In the genomic region with DNA sequence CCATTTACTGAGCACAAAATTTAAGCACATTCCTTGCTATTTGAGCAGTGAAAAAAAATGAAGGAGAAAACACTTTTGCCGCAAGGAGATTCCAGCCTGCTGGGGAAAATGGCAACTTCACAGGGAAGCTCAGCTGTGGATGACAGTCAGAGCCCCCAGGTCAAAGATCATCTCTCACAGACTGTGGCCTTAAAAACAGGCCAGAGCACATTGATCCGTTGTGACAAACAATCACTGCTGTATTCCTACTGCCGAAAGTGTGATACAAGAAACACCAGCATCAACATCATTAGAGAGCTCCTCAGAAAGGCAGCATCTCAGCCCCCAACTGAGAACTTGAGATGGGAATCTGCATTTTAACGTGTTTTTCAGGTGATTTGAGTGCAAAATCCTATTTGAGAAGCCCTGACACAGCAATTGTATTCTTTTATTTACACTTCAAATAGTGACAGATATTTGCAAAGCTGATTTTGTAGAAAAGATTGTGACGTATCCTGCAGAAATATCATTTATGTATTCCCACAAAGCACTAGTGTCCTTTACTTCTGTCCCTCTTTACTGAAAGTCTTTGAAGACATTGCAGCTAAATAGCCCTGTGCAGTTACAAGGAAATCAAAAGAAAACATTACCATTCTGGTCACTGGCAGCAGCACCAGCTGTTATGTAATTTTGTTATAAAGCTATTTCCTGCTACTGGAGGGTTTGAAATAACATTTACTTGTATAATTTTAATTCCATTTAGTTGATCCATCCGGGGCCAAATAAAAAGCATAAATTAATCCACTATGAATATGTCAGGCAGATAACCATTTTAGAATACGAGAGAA, we compare ENCODE assay signal across 29 cellular contexts.
A peak's percentile ranks its signal among the peaks of the same experiment; 100 is the strongest.
DNase-seq lines count a peak whose midpoint lies in the region; ATAC-seq, FAIRE-seq and TF ChIP-seq lines count a peak whose summit lies in the region.
"Had no signal": no experiment of that assay in that cellular context is flagged by ENCODE, and none has a peak within 500 bp of the region (broad histone marks: within the 10 kb centered on the region; RNA-seq: fewer than 3 reads in every experiment).

No MANE protein-coding gene starts in this region.

- peak overlapping the region; percentile 52 for H3K4me2 ChIP-seq in neural progenitor cell
- H3K4me2 ChIP-seq in mammary epithelial cell (ENCODE audit: insufficient read depth, low read depth, low read length) = no peak overlapping the region
- H3K4me2 ChIP-seq: A549 had no signal

- peak; percentile 57 for FAIRE-seq in H54 (lab: Jason Lieb, UNC)
- FAIRE-seq: A549, astrocyte had no signal

- no peak overlapping the region for H3K9ac ChIP-seq in neural progenitor cell
- no peak overlapping the region for H3K9ac ChIP-seq in mammary epithelial cell (ENCODE audit: insufficient read depth, low read length)

- H3K27ac ChIP-seq in neural progenitor cell (no peak overlapping the region), psoas muscle (no peak overlapping the region), mammary epithelial cell (ENCODE audit: insufficient read depth, low read depth, low read length) (no peak overlapping the region)
- H3K27ac ChIP-seq: A549, heart right ventricle, ovary, right atrium auricular region, VCaP had no signal

- in situ Hi-C loops in mammary epithelial cell (cut with MboI; ENCODE audit: low sequenced_read_pairs in 2 of 2) = no loop called here

- H3K4me3 Mint-ChIP-seq in neural progenitor cell = no peak overlapping the region
- H3K4me3 Mint-ChIP-seq: activated CD4-positive, alpha-beta T cell treated with anti-CD3 and anti-CD28 coated beads, Interleukin-2, amount 10 ng/mL, durations not matched to agents 24 days and 14 days; activated T-cell treated with anti-CD3 and anti-CD28 coated beads, Interleukin-2, amount 50 U/mL, for 24 hours; CD8-positive, alpha-beta T cell; central memory CD8-positive, alpha-beta T cell; type B pancreatic cell had no signal

- H3K27me3 ChIP-seq in neural progenitor cell (no peaks in the 10 kb centered on the region), psoas muscle (ENCODE audit: insufficient read depth in 3 of 3, low read length in 2 of 3) (no peaks in the 10 kb centered on the region), mammary epithelial cell (ENCODE audit: insufficient read depth, low read length) (no peaks in the 10 kb centered on the region)
- H3K27me3 ChIP-seq: heart right ventricle, ovary, right atrium auricular region had no signal

- H3K36me3 ChIP-seq in neural progenitor cell (no peaks in the 10 kb centered on the region), psoas muscle (ENCODE audit: insufficient read depth in 1 of 2, low read depth in 1 of 2) (no peaks in the 10 kb centered on the region), mammary epithelial cell (ENCODE audit: insufficient read depth, low read length) (no peaks in the 10 kb centered on the region)
- H3K36me3 ChIP-seq: heart right ventricle, ovary, right atrium auricular region had no signal

- H3K9me3 ChIP-seq in neural progenitor cell (ENCODE audit: low read depth) = no peaks in the 10 kb centered on the region
- peaks cover 3% of the 10 kb centered on the region for H3K9me3 ChIP-seq in psoas muscle
- no peaks in the 10 kb centered on the region for H3K9me3 ChIP-seq in mammary epithelial cell (replicated peaks; ENCODE audit: insufficient read depth, low read length)
- H3K9me3 ChIP-seq: A549, heart right ventricle, ovary, right atrium auricular region had no signal

- CTCF ChIA-PET in mammary epithelial cell (lab: Charles Lee; ENCODE audit: low non-redundant PET) = no interaction called here

- no peaks in the 10 kb centered on the region for H3K9me3 Mint-ChIP-seq in neural progenitor cell
- H3K9me3 Mint-ChIP-seq: activated CD4-positive, alpha-beta T cell treated with anti-CD3 and anti-CD28 coated beads, Interleukin-2, amount 10 ng/mL, durations not matched to agents 24 days and 14 days; activated T-cell treated with anti-CD3 and anti-CD28 coated beads, Interleukin-2, amount 50 U/mL, for 24 hours; type B pancreatic cell had no signal

- H3K4me1 Mint-ChIP-seq in neural progenitor cell = peaks cover 26% of the 10 kb centered on the region
- H3K4me1 Mint-ChIP-seq: activated CD4-positive, alpha-beta T cell treated with anti-CD3 and anti-CD28 coated beads, Interleukin-2, amount 10 ng/mL, durations not matched to agents 24 days and 14 days; central memory CD8-positive, alpha-beta T cell had no signal

- peak; percentile 39 for ATAC-seq in left lobe of liver
- ATAC-seq in psoas muscle = no peak
- no peak for ATAC-seq in HG03097 (IDR thresholded peaks at IDR 0.05; ENCODE audit: low FRiP score, unreplicated experiment)
- ATAC-seq in HG03108 (IDR thresholded peaks at IDR 0.05; ENCODE audit: unreplicated experiment) = no peak
- ATAC-seq: A549; CD8-positive, alpha-beta T cell; heart right ventricle; Panc1 had no signal

- TF ChIP-seq POLR2A in H54 (IDR thresholded peaks at IDR 0.05; ENCODE audit: low read depth, low read length) = no peak

- H3K4me1 ChIP-seq in neural progenitor cell = peaks cover 18% of the 10 kb centered on the region
- no peaks in the 10 kb centered on the region for H3K4me1 ChIP-seq in psoas muscle
- no peaks in the 10 kb centered on the region for H3K4me1 ChIP-seq in mammary epithelial cell (ENCODE audit: insufficient read depth, low read length)
- H3K4me1 ChIP-seq: A549, heart right ventricle, right atrium auricular region had no signal

- H4K20me1 ChIP-seq in neural progenitor cell (ENCODE audit: low read depth) = no peaks in the 10 kb centered on the region
- no peaks in the 10 kb centered on the region for H4K20me1 ChIP-seq in mammary epithelial cell (ENCODE audit: insufficient read depth, low read length)

- peak overlapping the region; percentile 90 for H3K27ac Mint-ChIP-seq in neural progenitor cell
- H3K27ac Mint-ChIP-seq: activated CD4-positive, alpha-beta T cell treated with anti-CD3 and anti-CD28 coated beads, Interleukin-2, amount 10 ng/mL, durations not matched to agents 24 days and 14 days; activated T-cell treated with anti-CD3 and anti-CD28 coated beads, Interleukin-2, amount 50 U/mL, for 24 hours; CD8-positive, alpha-beta T cell; type B pancreatic cell had no signal

- dilution Hi-C loops in mammary epithelial cell (cut with HindIII; ENCODE audit: low sequenced_read_pairs) = no loop called here

- DNase-seq in H54 (ENCODE audit: insufficient read length, low spot score) = no peak
- DNase-seq in choroid plexus epithelial cell (ENCODE audit: low read depth) = peak; percentile 45
- DNase-seq in left lobe of liver (ENCODE audit: low spot score) = no peak
- peak; percentile 42 for DNase-seq in neural progenitor cell (ENCODE audit: low spot score)
- DNase-seq in psoas muscle = no peak
- DNase-seq in mammary epithelial cell = no peak
- DNase-seq: activated CD4-positive, alpha-beta T cell treated with anti-CD3 and anti-CD28 coated beads, Interleukin-2, amount 10 ng/mL, durations not matched to agents 24 days and 14 days; activated gamma-delta T cell; activated T-cell treated with anti-CD3 and anti-CD28 coated beads, Interleukin-2, amount 50 U/mL, for 24 hours; AML-193; CD8-positive, alpha-beta T cell; effector CD8-positive, alpha-beta T cell; foreskin fibroblast; heart right ventricle; Kasumi-1; mesenchymal stem cell; ovary; stimulated activated CD4-positive, alpha-beta T cell treated with anti-CD3 and anti-CD28 coated beads, Interleukin-2, amount 100 ng/mL, for 24 hours; SW 1271; T-helper 9 cell had no signal

- TF ChIP-seq CTCF in choroid plexus epithelial cell (conservative IDR thresholded peaks at IDR 0.05; ENCODE audit: low read depth, low read length) (no peak), neural progenitor cell (IDR thresholded peaks at IDR 0.05) (no peak), psoas muscle (IDR thresholded peaks at IDR 0.05) (no peak), mammary epithelial cell (conservative IDR thresholded peaks at IDR 0.05 in 1 of 2, IDR thresholded peaks at IDR 0.05 in 1 of 2; ENCODE audit: extremely low read depth in 1 of 2, insufficient read depth in 1 of 2, low read depth in 1 of 2, low read length in 2 of 2) (no peak)

- H3K27me3 Mint-ChIP-seq in neural progenitor cell (ENCODE audit: insufficient read depth, low read depth) = no peaks in the 10 kb centered on the region
- H3K27me3 Mint-ChIP-seq: activated CD4-positive, alpha-beta T cell treated with anti-CD3 and anti-CD28 coated beads, Interleukin-2, amount 10 ng/mL, durations not matched to agents 24 days and 14 days; activated T-cell treated with anti-CD3 and anti-CD28 coated beads, Interleukin-2, amount 50 U/mL, for 24 hours; central memory CD8-positive, alpha-beta T cell had no signal

- no peaks in the 10 kb centered on the region for H3K79me2 ChIP-seq in neural progenitor cell (ENCODE audit: low read depth)
- no peaks in the 10 kb centered on the region for H3K79me2 ChIP-seq in mammary epithelial cell (ENCODE audit: insufficient read depth, low read length)

- H3K4me3 ChIP-seq in choroid plexus epithelial cell (ENCODE audit: low read depth, low read length) (no peak overlapping the region), neural progenitor cell (no peak overlapping the region), psoas muscle (no peak overlapping the region), mammary epithelial cell (replicated peaks in 1 of 3; ENCODE audit: insufficient read depth in 1 of 3, low read depth in 2 of 3, low read length in 3 of 3) (no peak overlapping the region)
- H3K4me3 ChIP-seq: A549, heart right ventricle, ovary, right atrium auricular region had no signal

- H3F3A ChIP-seq in neural progenitor cell (ENCODE audit: low read depth) = no peaks in the 10 kb centered on the region

- 43 to 46% (median 45%) methylated on average over 7 of the region's 7 CpGs for WGBS in psoas muscle, 3 donors
- 37% methylated on average over 7 of the region's 7 CpGs for WGBS in mammary epithelial cell (ENCODE audit: low coverage, missing lambda C conversion rate)

- H2AFZ ChIP-seq in neural progenitor cell (replicated peaks) = no peak overlapping the region
- H2AFZ ChIP-seq in mammary epithelial cell (ENCODE audit: low read depth, low read length) = no peak overlapping the region

- intact Hi-C loops in psoas muscle (cut with DNase I) = no loop called here
- intact Hi-C loops in mammary epithelial cell (cut with micrococcal nuclease) = no loop called here

- no TSS peak for BruUV-seq in mammary epithelial cell (replicated peaks; lab: Mats Ljungman, UMichigan)

- H3K36me3 Mint-ChIP-seq in neural progenitor cell = no peaks in the 10 kb centered on the region
- H3K36me3 Mint-ChIP-seq: CD8-positive, alpha-beta T cell; type B pancreatic cell had no signal

Comparison
In these comparisons a context has a peak if more than half of its experiments do, and no peak if none do; other contexts are left out.
1. DNase-seq: peak in choroid plexus epithelial cell (single experiment) and neural progenitor cell (single experiment); none in H54 (single experiment), left lobe of liver (single experiment), psoas muscle (0 of 2) and mammary epithelial cell (single experiment).